1 cellular context compared by ENCODE assay signal in genomic region chr19:30664358-30665058, GRCh38.
TF ChIP-seq lines count a peak whose summit lies in the region.

No MANE protein-coding gene starts in this region.

TF ChIP-seq in HepG2, 621 proteins besides CTCF, POLR2A, EP300 and RAD21 (continued from another document and continues in another):
- TF ChIP-seq ZNF501 (CRISPR knock-in tag; IDR thresholded peaks at IDR 0.05) (peak; percentile 62; the same call in 1 of the 2 replicates), ZNF768 (CRISPR knock-in tag; IDR thresholded peaks at IDR 0.05) (peak; percentile 85), FOXA3 (CRISPR knock-in tag; IDR thresholded peaks at IDR 0.05) (peak; percentile 22; the same call in 1 of the 2 replicates), TCF7 (IDR thresholded peaks at IDR 0.05; ENCODE audit: low read depth) (peak; percentile 60; the same call in 1 of the 2 replicates), ZNF629 (CRISPR knock-in tag; conservative IDR thresholded peaks at IDR 0.05) (peak; percentile 30; the same call in 1 of the 2 replicates), PAXIP1 (CRISPR knock-in tag; conservative IDR thresholded peaks at IDR 0.05) (peak; percentile 73), ZNF556 (CRISPR knock-in tag; IDR thresholded peaks at IDR 0.05; ENCODE audit: borderline replicate concordance) (no peak), FOXK1 (CRISPR knock-in tag; IDR thresholded peaks at IDR 0.05; ENCODE audit: borderline replicate concordance, low read depth) (peak; percentile 42; the same call in 1 of the 2 replicates), ISL2 (CRISPR knock-in tag; IDR thresholded peaks at IDR 0.05) (0 out of 2 replicates have a peak, but pooled peaks have one; percentile 6), GABPA (IDR thresholded peaks at IDR 0.05; ENCODE audit: low read depth, low read length) (no peak), GABPA (CRISPR knock-in tag; IDR thresholded peaks at IDR 0.05; ENCODE audit: low read depth) (0 out of 2 replicates have a peak, but pooled peaks have one; percentile 13), ZNF644 (CRISPR knock-in tag; IDR thresholded peaks at IDR 0.05; ENCODE audit: low read depth) (peak; percentile 45; the same call in 1 of the 2 replicates), FOXO4 (CRISPR knock-in tag; conservative IDR thresholded peaks at IDR 0.05) (no peak), STAG1 (CRISPR knock-in tag; IDR thresholded peaks at IDR 0.05) (0 out of 2 replicates have a peak, but pooled peaks have one; percentile 6), ZNF33A (CRISPR knock-in tag; IDR thresholded peaks at IDR 0.05; ENCODE audit: borderline replicate concordance) (no peak), HMGXB3 (CRISPR knock-in tag; IDR thresholded peaks at IDR 0.05; ENCODE audit: borderline replicate concordance) (no peak), FOXP1 (IDR thresholded peaks at IDR 0.05) (no peak), FOXP1 (CRISPR knock-in tag; IDR thresholded peaks at IDR 0.05) (0 out of 2 replicates have a peak, but pooled peaks have one; percentile 5), ZMYM3 (CRISPR knock-in tag; IDR thresholded peaks at IDR 0.05) (peak; percentile 43; the same call in 1 of the 2 replicates), TEAD3 (CRISPR knock-in tag; optimal IDR thresholded peaks at IDR 0.05; ENCODE audit: borderline replicate concordance) (peak; percentile 24), DPF2 (CRISPR knock-in tag; IDR thresholded peaks at IDR 0.05; ENCODE audit: borderline replicate concordance, low read depth) (peak; percentile 25; the same call in 1 of the 2 replicates), XRCC5 (optimal IDR thresholded peaks at IDR 0.05; ENCODE audit: low read length) (peak; percentile 33), ZNF253 (CRISPR knock-in tag; IDR thresholded peaks at IDR 0.05; ENCODE audit: borderline replicate concordance) (no peak), MTF2 (CRISPR knock-in tag; IDR thresholded peaks at IDR 0.05; ENCODE audit: borderline replicate concordance) (no peak), ZNF292 (CRISPR knock-in tag; IDR thresholded peaks at IDR 0.05; ENCODE audit: borderline replicate concordance, low read depth) (0 out of 2 replicates have a peak, but pooled peaks have one; percentile 28), FOXA1 (IDR thresholded peaks at IDR 0.05) (no peak), FOXA1 (CRISPR knock-in tag; IDR thresholded peaks at IDR 0.05) (0 out of 2 replicates have a peak, but pooled peaks have one; percentile 20), ZNF329 (CRISPR knock-in tag; IDR thresholded peaks at IDR 0.05; ENCODE audit: low read depth) (peak; percentile 79; the same call in 1 of the 2 replicates), KLF16 (CRISPR knock-in tag; IDR thresholded peaks at IDR 0.05) (no peak), MLX (CRISPR knock-in tag; IDR thresholded peaks at IDR 0.05) (0 out of 2 replicates have a peak, but pooled peaks have one; percentile 18), ERF (CRISPR knock-in tag; IDR thresholded peaks at IDR 0.05) (0 out of 2 replicates have a peak, but pooled peaks have one; percentile 21), FOXJ3 (CRISPR knock-in tag; IDR thresholded peaks at IDR 0.05; ENCODE audit: borderline replicate concordance) (peak; percentile 45; the same call in 1 of the 2 replicates), NCOA2 (CRISPR knock-in tag; IDR thresholded peaks at IDR 0.05) (0 out of 2 replicates have a peak, but pooled peaks have one; percentile 25), HNF4G (IDR thresholded peaks at IDR 0.05; ENCODE audit: borderline replicate concordance, low read depth, low read length) (peak; percentile 63; the same call in 1 of the 2 replicates), HNF4G (CRISPR knock-in tag; IDR thresholded peaks at IDR 0.05; ENCODE audit: borderline replicate concordance, low read depth) (no peak), LCORL (IDR thresholded peaks at IDR 0.05) (no peak), LCORL (CRISPR knock-in tag; IDR thresholded peaks at IDR 0.05) (peak; percentile 60; the same call in 1 of the 2 replicates), USF2 (IDR thresholded peaks at IDR 0.05; ENCODE audit: low read depth, low read length) (no peak), USF2 (CRISPR knock-in tag; IDR thresholded peaks at IDR 0.05; ENCODE audit: borderline replicate concordance) (no peak), SALL1 (CRISPR knock-in tag; IDR thresholded peaks at IDR 0.05) (0 out of 2 replicates have a peak, but pooled peaks have one; percentile 4)
- TF ChIP-seq, protein P1, sequence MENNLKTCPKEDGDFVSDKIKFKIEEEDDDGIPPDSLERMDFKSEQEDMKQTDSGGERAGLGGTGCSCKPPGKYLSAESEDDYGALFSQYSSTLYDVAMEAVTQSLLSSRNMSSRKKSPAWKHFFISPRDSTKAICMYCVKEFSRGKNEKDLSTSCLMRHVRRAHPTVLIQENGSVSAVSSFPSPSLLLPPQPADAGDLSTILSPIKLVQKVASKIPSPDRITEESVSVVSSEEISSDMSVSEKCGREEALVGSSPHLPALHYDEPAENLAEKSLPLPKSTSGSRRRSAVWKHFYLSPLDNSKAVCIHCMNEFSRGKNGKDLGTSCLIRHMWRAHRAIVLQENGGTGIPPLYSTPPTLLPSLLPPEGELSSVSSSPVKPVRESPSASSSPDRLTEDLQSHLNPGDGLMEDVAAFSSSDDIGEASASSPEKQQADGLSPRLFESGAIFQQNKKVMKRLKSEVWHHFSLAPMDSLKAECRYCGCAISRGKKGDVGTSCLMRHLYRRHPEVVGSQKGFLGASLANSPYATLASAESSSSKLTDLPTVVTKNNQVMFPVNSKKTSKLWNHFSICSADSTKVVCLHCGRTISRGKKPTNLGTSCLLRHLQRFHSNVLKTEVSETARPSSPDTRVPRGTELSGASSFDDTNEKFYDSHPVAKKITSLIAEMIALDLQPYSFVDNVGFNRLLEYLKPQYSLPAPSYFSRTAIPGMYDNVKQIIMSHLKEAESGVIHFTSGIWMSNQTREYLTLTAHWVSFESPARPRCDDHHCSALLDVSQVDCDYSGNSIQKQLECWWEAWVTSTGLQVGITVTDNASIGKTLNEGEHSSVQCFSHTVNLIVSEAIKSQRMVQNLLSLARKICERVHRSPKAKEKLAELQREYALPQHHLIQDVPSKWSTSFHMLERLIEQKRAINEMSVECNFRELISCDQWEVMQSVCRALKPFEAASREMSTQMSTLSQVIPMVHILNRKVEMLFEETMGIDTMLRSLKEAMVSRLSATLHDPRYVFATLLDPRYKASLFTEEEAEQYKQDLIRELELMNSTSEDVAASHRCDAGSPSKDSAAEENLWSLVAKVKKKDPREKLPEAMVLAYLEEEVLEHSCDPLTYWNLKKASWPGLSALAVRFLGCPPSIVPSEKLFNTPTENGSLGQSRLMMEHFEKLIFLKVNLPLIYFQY (CRISPR knock-in tag; IDR thresholded peaks at IDR 0.05; ENCODE audit: borderline replicate concordance): peak; percentile 83; the same call in 1 of the 2 replicates
- TF ChIP-seq, protein P2, sequence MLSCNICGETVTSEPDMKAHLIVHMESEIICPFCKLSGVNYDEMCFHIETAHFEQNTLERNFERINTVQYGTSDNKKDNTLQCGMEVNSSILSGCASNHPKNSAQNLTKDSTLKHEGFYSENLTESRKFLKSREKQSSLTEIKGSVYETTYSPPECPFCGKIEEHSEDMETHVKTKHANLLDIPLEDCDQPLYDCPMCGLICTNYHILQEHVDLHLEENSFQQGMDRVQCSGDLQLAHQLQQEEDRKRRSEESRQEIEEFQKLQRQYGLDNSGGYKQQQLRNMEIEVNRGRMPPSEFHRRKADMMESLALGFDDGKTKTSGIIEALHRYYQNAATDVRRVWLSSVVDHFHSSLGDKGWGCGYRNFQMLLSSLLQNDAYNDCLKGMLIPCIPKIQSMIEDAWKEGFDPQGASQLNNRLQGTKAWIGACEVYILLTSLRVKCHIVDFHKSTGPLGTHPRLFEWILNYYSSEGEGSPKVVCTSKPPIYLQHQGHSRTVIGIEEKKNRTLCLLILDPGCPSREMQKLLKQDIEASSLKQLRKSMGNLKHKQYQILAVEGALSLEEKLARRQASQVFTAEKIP (CRISPR knock-in tag; IDR thresholded peaks at IDR 0.05; ENCODE audit: borderline replicate concordance): no peak
- TF ChIP-seq, protein P3, sequence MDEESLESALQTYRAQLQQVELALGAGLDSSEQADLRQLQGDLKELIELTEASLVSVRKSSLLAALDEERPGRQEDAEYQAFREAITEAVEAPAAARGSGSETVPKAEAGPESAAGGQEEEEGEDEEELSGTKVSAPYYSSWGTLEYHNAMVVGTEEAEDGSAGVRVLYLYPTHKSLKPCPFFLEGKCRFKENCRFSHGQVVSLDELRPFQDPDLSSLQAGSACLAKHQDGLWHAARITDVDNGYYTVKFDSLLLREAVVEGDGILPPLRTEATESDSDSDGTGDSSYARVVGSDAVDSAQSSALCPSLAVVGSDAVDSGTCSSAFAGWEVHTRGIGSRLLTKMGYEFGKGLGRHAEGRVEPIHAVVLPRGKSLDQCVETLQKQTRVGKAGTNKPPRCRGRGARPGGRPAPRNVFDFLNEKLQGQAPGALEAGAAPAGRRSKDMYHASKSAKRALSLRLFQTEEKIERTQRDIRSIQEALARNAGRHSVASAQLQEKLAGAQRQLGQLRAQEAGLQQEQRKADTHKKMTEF (CRISPR knock-in tag; IDR thresholded peaks at IDR 0.05): 0 out of 2 replicates have a peak, but pooled peaks have one; percentile 32
